In the genomic region with DNA sequence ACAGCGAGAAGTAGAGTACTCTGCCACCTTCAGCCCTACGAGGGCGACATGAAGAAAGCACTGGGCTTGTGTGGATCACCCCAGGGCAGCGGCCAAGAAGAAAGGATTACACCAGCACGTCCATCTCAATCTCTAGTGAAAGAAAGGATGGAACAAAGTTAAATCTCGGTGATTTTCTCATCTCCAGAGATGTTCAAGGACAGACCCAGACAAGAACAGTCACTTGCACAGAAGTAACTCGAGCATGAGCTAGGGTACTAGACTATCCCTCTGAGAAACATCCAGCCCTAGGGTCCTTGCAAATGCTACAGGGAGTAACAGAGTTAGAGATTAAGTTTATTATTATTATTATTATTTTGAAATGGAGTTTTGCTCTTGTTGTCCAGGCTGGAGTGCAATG, we compare ENCODE assay signal across 18 cellular contexts.
DNase-seq lines count a peak whose midpoint lies in the region; ATAC-seq, FAIRE-seq and TF ChIP-seq lines count a peak whose summit lies in the region.
"Had no signal": no experiment of that assay in that cellular context is flagged by ENCODE, and none has a peak within 500 bp of the region (broad histone marks: within the 10 kb centered on the region; RNA-seq: fewer than 3 reads in every experiment).

No MANE protein-coding gene starts in this region.

- no peak overlapping the region for H3K4me3 Mint-ChIP-seq in activated CD4-positive, alpha-beta T cell treated with anti-CD3 and anti-CD28 coated beads for 36 hours
- no peak overlapping the region for H3K4me3 Mint-ChIP-seq in HFFc6
- H3K4me3 Mint-ChIP-seq in activated naive CD8-positive, alpha-beta T cell treated with anti-CD3 and anti-CD28 coated beads, Interleukin-2, amount 10 ng/mL, durations not matched to agents 7 days and 5 days, result peak overlapping the region; percentile 26
- no peak overlapping the region for H3K4me3 Mint-ChIP-seq in mesothelial cell of epicardium
- H3K4me3 Mint-ChIP-seq: naive B cell; stimulated activated naive B cell treated with anti-CD40 and anti-IgM and Interleukin-4, amounts not matched to agents 10 μg/mL and 1 μg/mL and 100 μg/mL, for 72 hours had no signal

- FAIRE-seq in RCC 7860 (lab: Jason Lieb, UNC), result no peak
- FAIRE-seq: colon, frontal cortex had no signal

- CTCF ChIA-PET in activated CD4-positive, alpha-beta T cell treated with anti-CD3 and anti-CD28 coated beads for 36 hours (lab: Charles Lee), result interaction anchor here (1.2 kb wide), 1 partner anchor 222 kb away, joined by 4 read pairs; no protein-coding TSS in a partner anchor

- H3K4me1 Mint-ChIP-seq in activated CD4-positive, alpha-beta T cell treated with anti-CD3 and anti-CD28 coated beads for 36 hours, result peaks cover 46% of the 10 kb centered on the region
- H3K4me1 Mint-ChIP-seq in HFFc6 (ENCODE audit: low read depth) (peaks cover 26% of the 10 kb centered on the region), mesothelial cell of epicardium (peaks cover 45% of the 10 kb centered on the region)
- peaks cover 25% of the 10 kb centered on the region for H3K4me1 Mint-ChIP-seq in activated naive CD8-positive, alpha-beta T cell treated with anti-CD3 and anti-CD28 coated beads, Interleukin-2, amount 10 ng/mL, durations not matched to agents 7 days and 5 days

- peak overlapping the region; percentile 2 for H3K27ac Mint-ChIP-seq in activated CD4-positive, alpha-beta T cell treated with anti-CD3 and anti-CD28 coated beads for 36 hours
- peak overlapping the region; percentile 14; the same call in 1 of the 2 replicates for H3K27ac Mint-ChIP-seq in HFFc6
- peak overlapping the region; percentile 52 for H3K27ac Mint-ChIP-seq in activated naive CD8-positive, alpha-beta T cell treated with anti-CD3 and anti-CD28 coated beads, Interleukin-2, amount 10 ng/mL, durations not matched to agents 7 days and 5 days
- peak overlapping the region; percentile 58 for H3K27ac Mint-ChIP-seq in mesothelial cell of epicardium

- peaks cover 5% of the 10 kb centered on the region for H3K27me3 Mint-ChIP-seq in activated CD4-positive, alpha-beta T cell treated with anti-CD3 and anti-CD28 coated beads for 36 hours
- peaks cover 56% of the 10 kb centered on the region for H3K27me3 Mint-ChIP-seq in HFFc6 (ENCODE audit: insufficient read depth)
- no peaks in the 10 kb centered on the region for H3K27me3 Mint-ChIP-seq in activated naive CD8-positive, alpha-beta T cell treated with anti-CD3 and anti-CD28 coated beads, Interleukin-2, amount 10 ng/mL, durations not matched to agents 7 days and 5 days
- H3K27me3 Mint-ChIP-seq in mesothelial cell of epicardium (ENCODE audit: low read depth), result no peaks in the 10 kb centered on the region
- H3K27me3 Mint-ChIP-seq: IgD-negative memory B cell, naive B cell had no signal

- intact Hi-C loops in activated CD4-positive, alpha-beta T cell treated with anti-CD3 and anti-CD28 coated beads for 36 hours (cut with DNase I, micrococcal nuclease), result loop anchor here (1.0 to 5.0 kb wide), 6 partner anchors 42 to 557 kb away; partner anchors contain the start of genes EEF1AKMT1 (in 1 of the 2) and ZMYM5 (in 1 of the 2)

- POLR2A ChIA-PET in activated CD4-positive, alpha-beta T cell treated with anti-CD3 and anti-CD28 coated beads for 36 hours (lab: Charles Lee), result no interaction called here
- POLR2A ChIA-PET in activated naive CD8-positive, alpha-beta T cell treated with anti-CD3 and anti-CD28 coated beads, Interleukin-2, amount 10 ng/mL, durations not matched to agents 7 days and 5 days (lab: Charles Lee), result no interaction called here

- peaks cover 8% of the 10 kb centered on the region for H3K36me3 Mint-ChIP-seq in activated CD4-positive, alpha-beta T cell treated with anti-CD3 and anti-CD28 coated beads for 36 hours (ENCODE audit: low read depth)
- H3K36me3 Mint-ChIP-seq in HFFc6 (ENCODE audit: low read depth) (peaks cover 6% of the 10 kb centered on the region; the same call in 1 of the 2 replicates), mesothelial cell of epicardium (peaks cover 18% of the 10 kb centered on the region)
- H3K36me3 Mint-ChIP-seq in activated naive CD8-positive, alpha-beta T cell treated with anti-CD3 and anti-CD28 coated beads, Interleukin-2, amount 10 ng/mL, durations not matched to agents 7 days and 5 days, result peaks cover 25% of the 10 kb centered on the region

- ATAC-seq in activated CD4-positive, alpha-beta T cell treated with anti-CD3 and anti-CD28 coated beads for 36 hours, result no peak
- no peak for ATAC-seq in activated naive CD8-positive, alpha-beta T cell treated with anti-CD3 and anti-CD28 coated beads, Interleukin-2, amount 10 ng/mL, durations not matched to agents 7 days and 5 days (ENCODE audit: low read depth)
- no peak for ATAC-seq in HG02678 (IDR thresholded peaks at IDR 0.05; ENCODE audit: unreplicated experiment)

- TF ChIP-seq CTCF in HFFc6 (IDR thresholded peaks at IDR 0.05) (no peak), mesothelial cell of epicardium (IDR thresholded peaks at IDR 0.05; ENCODE audit: unreplicated experiment) (no peak)

- DNase-seq in activated CD4-positive, alpha-beta T cell treated with anti-CD3 and anti-CD28 coated beads for 36 hours, result no peak
- no peak for DNase-seq in activated CD4-positive, alpha-beta T cell treated with anti-CD3 and anti-CD28 coated beads, Interleukin-2, amount 50 U/mL, for 48 hours
- no peak for DNase-seq in HFFc6
- DNase-seq in activated naive CD8-positive, alpha-beta T cell treated with anti-CD3 and anti-CD28 coated beads, Interleukin-2, amount 10 ng/mL, durations not matched to agents 7 days and 5 days, result no peak
- no peak for DNase-seq in mesothelial cell of epicardium (ENCODE audit: low spot score in 2 of 2, unreplicated experiment in 2 of 2)
- no peak for DNase-seq in RCC 7860 (ENCODE audit: low spot score)
- no peak for DNase-seq in NK-92 treated with Interleukin-12 subunit alpha and Interleukin-12 subunit beta, amount 100 ng/mL, for 24 hours (lab: John Stamatoyannopoulos, UW)
- DNase-seq: amniotic stem cell, DND-41, naive B cell, NCI-H1092, NCI-H526 treated with DMSO at 0.1 percent for 48 hours, WERI-Rb-1 had no signal

- peaks cover 7% of the 10 kb centered on the region for H3K9me3 Mint-ChIP-seq in activated CD4-positive, alpha-beta T cell treated with anti-CD3 and anti-CD28 coated beads for 36 hours (ENCODE audit: low read depth)
- no peaks in the 10 kb centered on the region for H3K9me3 Mint-ChIP-seq in HFFc6
- H3K9me3 Mint-ChIP-seq in activated naive CD8-positive, alpha-beta T cell treated with anti-CD3 and anti-CD28 coated beads, Interleukin-2, amount 10 ng/mL, durations not matched to agents 7 days and 5 days, result peaks cover 15% of the 10 kb centered on the region
- peaks cover 11% of the 10 kb centered on the region for H3K9me3 Mint-ChIP-seq in mesothelial cell of epicardium
- H3K9me3 Mint-ChIP-seq: IgD-negative memory B cell had no signal

Comparison
In these comparisons a context has a peak if more than half of its experiments do, and no peak if none do; other contexts are left out.
1. H3K27ac Mint-ChIP-seq: peak in every context shown above with its lines; median percentile 58 in mesothelial cell of epicardium; 52 in activated naive CD8-positive, alpha-beta T cell treated with anti-CD3 and anti-CD28 coated beads, Interleukin-2, amount 10 ng/mL, durations not matched to agents 7 days and 5 days; 14 in HFFc6; 2 in activated CD4-positive, alpha-beta T cell treated with anti-CD3 and anti-CD28 coated beads for 36 hours.